In the genomic region with DNA sequence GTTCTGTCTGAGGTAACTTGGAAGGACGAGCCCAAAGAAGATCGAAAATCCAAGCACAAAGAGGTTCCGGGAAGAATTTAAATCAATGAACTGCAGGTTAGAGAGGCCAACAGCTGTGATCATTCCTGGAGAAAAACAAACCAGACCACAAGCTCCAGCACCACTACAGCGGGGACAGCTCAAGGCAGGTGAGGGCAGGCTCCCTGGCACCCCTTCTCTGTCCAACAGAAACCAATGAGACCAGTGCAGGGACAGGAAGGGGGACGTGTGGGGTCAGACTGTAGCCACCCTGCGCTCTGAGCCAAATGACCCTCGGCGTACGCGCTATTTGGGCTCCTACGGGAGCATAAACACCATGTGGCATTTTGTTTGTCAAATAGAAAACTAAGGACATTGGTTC, we compare ENCODE assay signal across 15 cellular contexts. TPM values are rescaled to one million over a fixed set of nuclear protein-coding genes. Genes with fewer than 3 reads are reported as not detected.
DNase-seq lines count a peak whose midpoint lies in the region; ATAC-seq and TF ChIP-seq lines count a peak whose summit lies in the region.
"Had no signal": no experiment of that assay in that cellular context is flagged by ENCODE, and none has a peak within 500 bp of the region (broad histone marks: within the 10 kb centered on the region; RNA-seq: fewer than 3 reads in every experiment).

No MANE protein-coding gene starts in this region.

- TF ChIP-seq EP300 in Ishikawa (IDR thresholded peaks at IDR 0.05; ENCODE audit: borderline replicate concordance) = no peak

- H3K4me2 ChIP-seq in GM23338 = no peak overlapping the region
- no peak overlapping the region for H3K4me2 ChIP-seq in H9 (ENCODE audit: insufficient read depth, insufficient read length, low read length)
- H3K4me2 ChIP-seq: KMS-11 had no signal

- no peak overlapping the region for H2BK5ac ChIP-seq in H9 (ENCODE audit: insufficient read length, low read length)

- no peak overlapping the region for H2BK20ac ChIP-seq in H9 (ENCODE audit: low read depth, low read length, poor library complexity, severe bottlenecking)

- H3K9me3 ChIP-seq in H9 (ENCODE audit: control insufficient read depth, low read depth, low read length) = no peaks in the 10 kb centered on the region
- H3K9me3 ChIP-seq: BE2C, Caco-2 had no signal

- H3K27me3 Mint-ChIP-seq in GM23338 (ENCODE audit: insufficient read depth, low read depth, poor library complexity) (peaks cover 7% of the 10 kb centered on the region), H9 (ENCODE audit: low read depth) (no peaks in the 10 kb centered on the region), nephron progenitor cell (ENCODE audit: low read depth, poor library complexity) (no peaks in the 10 kb centered on the region)
- H3K27me3 Mint-ChIP-seq: CD4-positive, alpha-beta T cell had no signal

- no peak for ATAC-seq in GM23338
- ATAC-seq in HG03460 (IDR thresholded peaks at IDR 0.05; ENCODE audit: unreplicated experiment) = no peak

- no peak for TF ChIP-seq RAD21 in Ishikawa (IDR thresholded peaks at IDR 0.05; ENCODE audit: low read depth)

- H3K4me3 Mint-ChIP-seq in GM23338 (no peak overlapping the region), H9 (no peak overlapping the region), nephron progenitor cell (no peak overlapping the region)
- H3K4me3 Mint-ChIP-seq: CD4-positive, alpha-beta T cell had no signal

- no peak overlapping the region for H2BK15ac ChIP-seq in H9 (ENCODE audit: low read depth, low read length)

- H3K9me3 Mint-ChIP-seq in GM23338 (no peaks in the 10 kb centered on the region), H9 (no peaks in the 10 kb centered on the region), nephron progenitor cell (no peaks in the 10 kb centered on the region)
- H3K9me3 Mint-ChIP-seq: CD4-positive, alpha-beta T cell had no signal

- H3K79me2 ChIP-seq in GM23338 (replicated peaks; ENCODE audit: insufficient read depth) = no peaks in the 10 kb centered on the region
- no peaks in the 10 kb centered on the region for H3K79me2 ChIP-seq in H9 (ENCODE audit: insufficient read depth, low read length)

- no peak overlapping the region for H4K8ac ChIP-seq in H9 (replicated peaks; ENCODE audit: insufficient read length, low read depth, low read length)

- H3T11ph ChIP-seq in H9 (ENCODE audit: low read length) = no peak overlapping the region

- no peak overlapping the region for H3K18ac ChIP-seq in H9 (ENCODE audit: insufficient read length, low read depth, low read length)

- H3K27me3 ChIP-seq in GM23338 (ENCODE audit: insufficient read depth) (no peaks in the 10 kb centered on the region), H9 (ENCODE audit: insufficient read depth, low read length) (no peaks in the 10 kb centered on the region)
- H3K27me3 ChIP-seq: BE2C had no signal

- H4K20me1 ChIP-seq in GM23338 (replicated peaks; ENCODE audit: insufficient read depth) = no peaks in the 10 kb centered on the region
- H4K20me1 ChIP-seq in H9 (ENCODE audit: control insufficient read depth, insufficient read depth, insufficient read length) = no peaks in the 10 kb centered on the region

- H3K14ac ChIP-seq in H9 (ENCODE audit: insufficient read depth, low read length) = no peak overlapping the region

- H3F3A ChIP-seq in GM23338 (replicated peaks; ENCODE audit: low read depth) = no peaks in the 10 kb centered on the region

- H3K36me3 ChIP-seq in GM23338 (ENCODE audit: insufficient read depth) = 0 out of 2 replicates have a peak, but pooled peaks cover 9% of the 10 kb centered on the region

- H2AFZ ChIP-seq in GM23338 = no peak overlapping the region
- no peak overlapping the region for H2AFZ ChIP-seq in H9 (ENCODE audit: low read length)

- DNase-seq in GM23338 (ENCODE audit: low spot score) = no peak
- no peak for DNase-seq in H9
- DNase-seq in nephron progenitor cell = no peak
- no peak for DNase-seq in activated effector memory CD4-positive, alpha-beta T cell treated with Interleukin-2 at 50 U/mL for 16 hours
- DNase-seq in SIG-M5 (lab: John Stamatoyannopoulos, UW) = no peak
- DNase-seq: ACHN; BE2C; Caco-2; CD4-positive, alpha-beta T cell; GOT3; H7 had no signal

- H2BK12ac ChIP-seq in H9 (ENCODE audit: insufficient read length, low read depth, low read length) = no peak overlapping the region

- H3K4me1 Mint-ChIP-seq in GM23338 (no peaks in the 10 kb centered on the region), H9 (no peaks in the 10 kb centered on the region), nephron progenitor cell (no peaks in the 10 kb centered on the region)

- no peak overlapping the region for H4K91ac ChIP-seq in H9 (ENCODE audit: insufficient read length, low read depth, low read length)

- no peak overlapping the region for H3K27ac ChIP-seq in GM23338 (ENCODE audit: low read depth)
- no peak overlapping the region for H3K27ac ChIP-seq in H9 (ENCODE audit: insufficient read length, low read depth, low read length)
- H3K27ac ChIP-seq: C4-2B, KMS-11 had no signal

- H3K9ac ChIP-seq in H9 (ENCODE audit: extremely low read depth, insufficient read length, low read length) = no peak overlapping the region
- H3K9ac ChIP-seq: KMS-11 had no signal

- H3K56ac ChIP-seq in H9 (ENCODE audit: insufficient read length, low read depth, low read length) = no peak overlapping the region

- H2AK5ac ChIP-seq in H9 (ENCODE audit: insufficient read length, low read length) = no peak overlapping the region

- H3K9me2 ChIP-seq in GM23338 (ENCODE audit: insufficient read depth) = no peaks in the 10 kb centered on the region

- H3K27ac Mint-ChIP-seq in GM23338 (0 out of 2 replicates have a peak overlapping the region, but pooled peaks have one; percentile 16), H9 (peak overlapping the region in 2 of 3 experiments; percentile 8 to 73; a peak in 2 of 7 replicates), nephron progenitor cell (peak overlapping the region; percentile 68)
- H3K27ac Mint-ChIP-seq: CD4-positive, alpha-beta T cell had no signal

- H3K23ac ChIP-seq in H9 (ENCODE audit: insufficient read length, low read depth, low read length) = no peak overlapping the region

- TF ChIP-seq CTCF in GM23338 (conservative IDR thresholded peaks at IDR 0.05; ENCODE audit: low read depth in 2 of 2) = no peak
- TF ChIP-seq CTCF in H9 (conservative IDR thresholded peaks at IDR 0.05) = no peak
- no peak for TF ChIP-seq CTCF in nephron progenitor cell (IDR thresholded peaks at IDR 0.05)

- H3K36me3 Mint-ChIP-seq in GM23338 (ENCODE audit: low read depth) (peaks cover 15% of the 10 kb centered on the region; the same call in 1 of the 3 replicates), H9 (ENCODE audit: insufficient read depth in 1 of 3, low read depth in 3 of 3) (peaks cover 19 to 50% (median 37%) of the 10 kb centered on the region in 3 experiments), nephron progenitor cell (ENCODE audit: low read depth) (peaks cover 36% of the 10 kb centered on the region)

- no peak overlapping the region for H3K4me3 ChIP-seq in GM23338

- H3K79me1 ChIP-seq in H9 (ENCODE audit: insufficient read depth, low read depth, low read length, poor library complexity, severe bottlenecking) = no peaks in the 10 kb centered on the region

- no peak overlapping the region for H2BK120ac ChIP-seq in H9 (ENCODE audit: low read depth, low read length, poor library complexity, severe bottlenecking)

- no peak overlapping the region for H4K5ac ChIP-seq in H9 (ENCODE audit: insufficient read length, low read depth, low read length)

- H3K23me2 ChIP-seq in H9 (ENCODE audit: insufficient read length, low read depth, low read length, poor library complexity, severe bottlenecking) = no peaks in the 10 kb centered on the region

- no CpG with 5 or more reads among the region's 11 CpGs for WGBS in H9 (ENCODE audit: extremely low coverage, insufficient read length, low lambda C conversion rate)

- no peak overlapping the region for H3K4ac ChIP-seq in H9 (ENCODE audit: low read depth, low read length)

- no peaks in the 10 kb centered on the region for H3K4me1 ChIP-seq in GM23338 (ENCODE audit: insufficient read depth)
- H3K4me1 ChIP-seq in H9 (ENCODE audit: insufficient read depth, low read length) = no peaks in the 10 kb centered on the region
- H3K4me1 ChIP-seq: BE2C had no signal

TF ChIP-seq in GM23338, 12 proteins besides CTCF, POLR2A, EP300 and RAD21:
- TF ChIP-seq NANOG (IDR thresholded peaks at IDR 0.05; ENCODE audit: borderline replicate concordance) (no peak), ZNF114 (CRISPR knock-in tag; IDR thresholded peaks at IDR 0.05) (no peak), ZNF331 (CRISPR knock-in tag; IDR thresholded peaks at IDR 0.05; ENCODE audit: low read depth) (no peak), CREB1 (CRISPR knock-in tag; IDR thresholded peaks at IDR 0.05; ENCODE audit: low read depth) (no peak)
- TF ChIP-seq, protein P1, sequence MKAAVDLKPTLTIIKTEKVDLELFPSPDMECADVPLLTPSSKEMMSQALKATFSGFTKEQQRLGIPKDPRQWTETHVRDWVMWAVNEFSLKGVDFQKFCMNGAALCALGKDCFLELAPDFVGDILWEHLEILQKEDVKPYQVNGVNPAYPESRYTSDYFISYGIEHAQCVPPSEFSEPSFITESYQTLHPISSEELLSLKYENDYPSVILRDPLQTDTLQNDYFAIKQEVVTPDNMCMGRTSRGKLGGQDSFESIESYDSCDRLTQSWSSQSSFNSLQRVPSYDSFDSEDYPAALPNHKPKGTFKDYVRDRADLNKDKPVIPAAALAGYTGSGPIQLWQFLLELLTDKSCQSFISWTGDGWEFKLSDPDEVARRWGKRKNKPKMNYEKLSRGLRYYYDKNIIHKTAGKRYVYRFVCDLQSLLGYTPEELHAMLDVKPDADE (IDR thresholded peaks at IDR 0.05) = no peak

RNA-seq across cellular contexts. Expression of a gene that starts 38.6 kb away (rescaled TPM):
- 10.0 and 10.5 TPM in 2 replicates for total RNA-seq in GM23338 (2014; rRNA removed; shearing (Covaris generic))
- 1.9 and 2.1 TPM in 2 replicates for polyA plus RNA-seq in GM23338 (2016; fragmentation: Nextera tagmentation; extraction: Ambion mirVana)
- 4.3 and 4.8 TPM in 2 replicates for total RNA-seq in H9 (2021)

Comparison
In these comparisons a context has a peak if more than half of its experiments do, and no peak if none do; other contexts are left out.
1. H3K27ac Mint-ChIP-seq: peak in every context shown above with its lines; median percentile 68 in nephron progenitor cell; 40 in H9; 16 in GM23338.